ENCODE assay signal across 13 cellular contexts in genomic region chrX:43974076-43974475, GRCh38. TPM values are rescaled to one million over a fixed set of nuclear protein-coding genes. Genes with fewer than 3 reads are reported as not detected.
DNase-seq lines count a peak whose midpoint lies in the region; ATAC-seq and TF ChIP-seq lines count a peak whose summit lies in the region.
"Had no signal": no experiment of that assay in that cellular context is flagged by ENCODE, and none has a peak within 500 bp of the region (broad histone marks: within the 10 kb centered on the region; RNA-seq: fewer than 3 reads in every experiment).

No MANE protein-coding gene starts in this region.

- ATAC-seq in activated CD8-positive, alpha-beta T cell treated with anti-CD3 and anti-CD28 coated beads for 36 hours = no peak
- no peak for ATAC-seq in psoas muscle
- ATAC-seq: right lobe of liver had no signal

- peaks cover 0 to 3% (median 3%) of the 10 kb centered on the region in 3 experiments; a peak in 2 of 7 replicates for H3K36me3 Mint-ChIP-seq in H9 (ENCODE audit: insufficient read depth in 1 of 3, low read depth in 3 of 3)
- H3K36me3 Mint-ChIP-seq in activated CD8-positive, alpha-beta T cell treated with anti-CD3 and anti-CD28 coated beads for 36 hours (ENCODE audit: low read depth) = no peaks in the 10 kb centered on the region
- no peaks in the 10 kb centered on the region for H3K36me3 Mint-ChIP-seq in glutamatergic neuron (ENCODE audit: unreplicated experiment)
- H3K36me3 Mint-ChIP-seq in progenitor cell of endocrine pancreas (ENCODE audit: insufficient read depth) = no peaks in the 10 kb centered on the region

- peaks cover 41% of the 10 kb centered on the region for H3K27me3 Mint-ChIP-seq in H9 (ENCODE audit: low read depth)
- H3K27me3 Mint-ChIP-seq in activated CD8-positive, alpha-beta T cell treated with anti-CD3 and anti-CD28 coated beads for 36 hours = peaks cover 16% of the 10 kb centered on the region
- peaks cover 2% of the 10 kb centered on the region for H3K27me3 Mint-ChIP-seq in glutamatergic neuron (ENCODE audit: unreplicated experiment)
- peaks cover 37% of the 10 kb centered on the region for H3K27me3 Mint-ChIP-seq in progenitor cell of endocrine pancreas

- H3K9me3 Mint-ChIP-seq in H9 (peaks cover 65 to 75% of the 10 kb centered on the region in 2 experiments), glutamatergic neuron (ENCODE audit: unreplicated experiment) (no peaks in the 10 kb centered on the region), progenitor cell of endocrine pancreas (ENCODE audit: low read depth) (peaks cover 10% of the 10 kb centered on the region)
- no peaks in the 10 kb centered on the region for H3K9me3 Mint-ChIP-seq in activated CD8-positive, alpha-beta T cell treated with anti-CD3 and anti-CD28 coated beads for 36 hours

- no peak overlapping the region for H3K4ac ChIP-seq in H9 (ENCODE audit: low read depth, low read length)

- H3K9ac ChIP-seq in H9 (ENCODE audit: extremely low read depth, insufficient read length, low read length) = no peak overlapping the region

- no peaks in the 10 kb centered on the region for H4K20me1 ChIP-seq in H9 (ENCODE audit: control insufficient read depth, insufficient read depth, insufficient read length)

- POLR2A ChIA-PET in activated CD8-positive, alpha-beta T cell treated with anti-CD3 and anti-CD28 coated beads for 36 hours (lab: Charles Lee) = no interaction called here

- H3T11ph ChIP-seq in H9 (ENCODE audit: low read length) = no peak overlapping the region

- DNase-seq in H9 = no peak
- no peak for DNase-seq in activated CD8-positive, alpha-beta T cell treated with anti-CD3 and anti-CD28 coated beads for 36 hours
- DNase-seq in glutamatergic neuron = no peak
- no peak for DNase-seq in progenitor cell of endocrine pancreas (ENCODE audit: low spot score, unreplicated experiment)
- no peak for DNase-seq in psoas muscle
- no peak for DNase-seq in iPS-NIHi11 (ENCODE audit: low spot score)
- no peak for DNase-seq in NCI-H2081 (lab: John Stamatoyannopoulos, UW)
- DNase-seq: effector CD8-positive, alpha-beta T cell; kidney; NCI-H2107; right lobe of liver; SHP77 had no signal

- no peak overlapping the region for H3K14ac ChIP-seq in H9 (ENCODE audit: insufficient read depth, low read length)

- no peak overlapping the region for H3K23ac ChIP-seq in H9 (ENCODE audit: insufficient read length, low read depth, low read length)

- no peaks in the 10 kb centered on the region for H3K36me3 ChIP-seq in psoas muscle (ENCODE audit: insufficient read depth in 1 of 2, low read depth in 1 of 2)
- H3K36me3 ChIP-seq: ascending aorta, right lobe of liver had no signal

- H4K5ac ChIP-seq in H9 (ENCODE audit: insufficient read length, low read depth, low read length) = no peak overlapping the region

- no peak overlapping the region for H3K18ac ChIP-seq in H9 (ENCODE audit: insufficient read length, low read depth, low read length)

- no peak overlapping the region for H2BK20ac ChIP-seq in H9 (ENCODE audit: low read depth, low read length, poor library complexity, severe bottlenecking)

- H2BK120ac ChIP-seq in H9 (ENCODE audit: low read depth, low read length, poor library complexity, severe bottlenecking) = no peak overlapping the region

- H2BK15ac ChIP-seq in H9 (ENCODE audit: low read depth, low read length) = no peak overlapping the region

- no peak overlapping the region for H3K56ac ChIP-seq in H9 (ENCODE audit: insufficient read length, low read depth, low read length)

- TF ChIP-seq CTCF in H9 (conservative IDR thresholded peaks at IDR 0.05) = no peak
- TF ChIP-seq CTCF in activated CD8-positive, alpha-beta T cell treated with anti-CD3 and anti-CD28 coated beads for 36 hours (IDR thresholded peaks at IDR 0.05) = no peak
- TF ChIP-seq CTCF in glutamatergic neuron (IDR thresholded peaks at IDR 0.05; ENCODE audit: partially characterized antibody, unreplicated experiment) = no peak
- no peak for TF ChIP-seq CTCF in progenitor cell of endocrine pancreas (IDR thresholded peaks at IDR 0.05; ENCODE audit: unreplicated experiment)
- no peak for TF ChIP-seq CTCF in psoas muscle (IDR thresholded peaks at IDR 0.05)

- H3K4me1 ChIP-seq in H9 (ENCODE audit: insufficient read depth, low read length) = no peaks in the 10 kb centered on the region
- no peaks in the 10 kb centered on the region for H3K4me1 ChIP-seq in psoas muscle
- H3K4me1 ChIP-seq: ascending aorta had no signal

- no peaks in the 10 kb centered on the region for H3K79me2 ChIP-seq in H9 (ENCODE audit: insufficient read depth, low read length)

- H4K91ac ChIP-seq in H9 (ENCODE audit: insufficient read length, low read depth, low read length) = no peak overlapping the region

- CTCF ChIA-PET in activated CD8-positive, alpha-beta T cell treated with anti-CD3 and anti-CD28 coated beads for 36 hours (lab: Charles Lee) = no interaction called here

- peaks cover 18 to 29% of the 10 kb centered on the region in 2 experiments for H3K4me1 Mint-ChIP-seq in H9
- H3K4me1 Mint-ChIP-seq in activated CD8-positive, alpha-beta T cell treated with anti-CD3 and anti-CD28 coated beads for 36 hours (ENCODE audit: low read depth) = peaks cover 8% of the 10 kb centered on the region
- peaks cover 3% of the 10 kb centered on the region for H3K4me1 Mint-ChIP-seq in glutamatergic neuron (ENCODE audit: low read depth, unreplicated experiment)
- H3K4me1 Mint-ChIP-seq in progenitor cell of endocrine pancreas (ENCODE audit: low read depth) = peaks cover 8% of the 10 kb centered on the region

- H3K79me1 ChIP-seq in H9 (ENCODE audit: insufficient read depth, low read depth, low read length, poor library complexity, severe bottlenecking) = no peaks in the 10 kb centered on the region

- no peak overlapping the region for H3K4me3 ChIP-seq in psoas muscle
- H3K4me3 ChIP-seq: right lobe of liver had no signal

- no peak overlapping the region for H4K8ac ChIP-seq in H9 (replicated peaks; ENCODE audit: insufficient read length, low read depth, low read length)

- no peak overlapping the region for H2AK5ac ChIP-seq in H9 (ENCODE audit: insufficient read length, low read length)

- no peak overlapping the region for H3K27ac Mint-ChIP-seq in H9
- H3K27ac Mint-ChIP-seq in activated CD8-positive, alpha-beta T cell treated with anti-CD3 and anti-CD28 coated beads for 36 hours = no peak overlapping the region
- no peak overlapping the region for H3K27ac Mint-ChIP-seq in glutamatergic neuron (ENCODE audit: unreplicated experiment)
- no peak overlapping the region for H3K27ac Mint-ChIP-seq in progenitor cell of endocrine pancreas

- H2BK5ac ChIP-seq in H9 (ENCODE audit: insufficient read length, low read length) = no peak overlapping the region

- no peaks in the 10 kb centered on the region for H3K27me3 ChIP-seq in H9 (ENCODE audit: insufficient read depth, low read length)
- H3K27me3 ChIP-seq in psoas muscle (ENCODE audit: insufficient read depth in 3 of 3, low read length in 2 of 3) = peaks cover 0 to 65% (median 0%) of the 10 kb centered on the region in 3 donors
- H3K27me3 ChIP-seq: ascending aorta had no signal

- H2AFZ ChIP-seq in H9 (ENCODE audit: low read length) = no peak overlapping the region

- H3K4me3 Mint-ChIP-seq in H9 (peak overlapping the region; percentile 59 to 82), glutamatergic neuron (ENCODE audit: unreplicated experiment) (peak overlapping the region; percentile 0), progenitor cell of endocrine pancreas (ENCODE audit: low read depth) (peak overlapping the region; percentile 3)
- H3K4me3 Mint-ChIP-seq in activated CD8-positive, alpha-beta T cell treated with anti-CD3 and anti-CD28 coated beads for 36 hours = peak overlapping the region; percentile 23

- intact Hi-C loops in activated CD8-positive, alpha-beta T cell treated with anti-CD3 and anti-CD28 coated beads for 36 hours (cut with micrococcal nuclease) = no loop called here
- intact Hi-C loops in psoas muscle (cut with DNase I) = no loop called here

- H3K27ac ChIP-seq in H9 (ENCODE audit: insufficient read length, low read depth, low read length) = no peak overlapping the region
- H3K27ac ChIP-seq in psoas muscle = no peak overlapping the region
- H3K27ac ChIP-seq: ascending aorta, right lobe of liver had no signal

- H3K4me2 ChIP-seq in H9 (ENCODE audit: insufficient read depth, insufficient read length, low read length) = peak overlapping the region; percentile 78

- WGBS in H9 (ENCODE audit: extremely low coverage, insufficient read length, low lambda C conversion rate) = no CpG with 5 or more reads among the region's 2 CpGs
- WGBS in psoas muscle, 3 donors = 43 to 88% (median 85%) methylated on average over 2 of the region's 2 CpGs

- no peak overlapping the region for H2BK12ac ChIP-seq in H9 (ENCODE audit: insufficient read length, low read depth, low read length)

- H3K23me2 ChIP-seq in H9 (ENCODE audit: insufficient read length, low read depth, low read length, poor library complexity, severe bottlenecking) = no peaks in the 10 kb centered on the region

- H3K9me3 ChIP-seq in H9 (ENCODE audit: control insufficient read depth, low read depth, low read length) (peaks cover 20% of the 10 kb centered on the region), psoas muscle (no peaks in the 10 kb centered on the region)
- H3K9me3 ChIP-seq: ascending aorta, right lobe of liver had no signal

RNA-seq across cellular contexts. Expression of gene NDP, which starts 0.9 kb away (rescaled TPM):
- not detected in 2 replicates for total RNA-seq in H9 (2021)
- not detected for total RNA-seq in activated CD8-positive, alpha-beta T cell treated with anti-CD3 and anti-CD28 coated beads for 36 hours
- not detected for total RNA-seq in glutamatergic neuron (ENCODE audit: unreplicated experiment)
- not detected in 2 replicates for total RNA-seq in progenitor cell of endocrine pancreas
- total RNA-seq in psoas muscle = under 1 TPM in 1 of 4 donors, not detected in 3; 0.21 TPM
- polyA plus RNA-seq in psoas muscle = under 1 TPM in 1 of 3 donors, not detected in 2; 0.01 TPM
- total RNA-seq: ascending aorta, kidney, right lobe of liver had no signal

Comparison
In these comparisons a context has a peak if more than half of its experiments do, and no peak if none do; other contexts are left out.
1. H3K4me3 Mint-ChIP-seq: peak in every context shown above with its lines; median percentile 70 in H9; 23 in activated CD8-positive, alpha-beta T cell treated with anti-CD3 and anti-CD28 coated beads for 36 hours; 3 in progenitor cell of endocrine pancreas; 0 in glutamatergic neuron.